ENCODE assay signal across 10 cellular contexts in genomic region chr19:45171211-45171623, GRCh38. TPM values are rescaled to one million over a fixed set of nuclear protein-coding genes. Genes with fewer than 3 reads are reported as not detected.
DNase-seq lines count a peak whose midpoint lies in the region; ATAC-seq and TF ChIP-seq lines count a peak whose summit lies in the region.
"Had no signal": no experiment of that assay in that cellular context is flagged by ENCODE, and none has a peak within 500 bp of the region (broad histone marks: within the 10 kb centered on the region; RNA-seq: fewer than 3 reads in every experiment).

No MANE protein-coding gene starts in this region.

- peaks cover 0 to 9% (median 4%) of the 10 kb centered on the region in 4 donors for H3K4me1 ChIP-seq in Peyer's patch

- H3K27me3 ChIP-seq in Peyer's patch, result no peaks in the 10 kb centered on the region

- peak overlapping the region; percentile 18 for H3K4me3 Mint-ChIP-seq in glutamatergic neuron (ENCODE audit: unreplicated experiment)

- peaks cover 9% of the 10 kb centered on the region for H3K27me3 Mint-ChIP-seq in glutamatergic neuron (ENCODE audit: unreplicated experiment)

- no peak for TF ChIP-seq POLR2A in Peyer's patch (IDR thresholded peaks at IDR 0.05)

- no peaks in the 10 kb centered on the region for H3K36me3 ChIP-seq in Peyer's patch

- H3K27ac ChIP-seq in Peyer's patch, result peak overlapping the region in 3 of 4 donors; percentile 5 to 17 (median 14)

- ATAC-seq in GM18909 (IDR thresholded peaks at IDR 0.05; ENCODE audit: poor library complexity, unreplicated experiment), result no peak

- H3K9me3 ChIP-seq in Peyer's patch, result no peaks in the 10 kb centered on the region

- H3K9me3 Mint-ChIP-seq in glutamatergic neuron (ENCODE audit: unreplicated experiment), result peaks cover 11% of the 10 kb centered on the region

- DNase-seq in Peyer's patch (no peak), glutamatergic neuron (no peak), ACHN (no peak), cerebellar nuclear complex (lab: John Stamatoyannopoulos, UW) (no peak), COR-L47 (lab: John Stamatoyannopoulos, UW) (no peak)
- peak; percentile 55 for DNase-seq in activated T-cell treated with anti-CD3 and anti-CD28 coated beads, Interleukin-2, amount 50 U/mL, for 1 hour
- DNase-seq in stimulated activated CD4-positive, alpha-beta T cell treated with anti-CD3 and anti-CD28 coated beads, Interleukin-4, amount 100 ng/mL, for 24 hours, result peak; percentile 39
- DNase-seq: DMS79, NCI-H69 had no signal

- H3K27ac Mint-ChIP-seq in glutamatergic neuron (ENCODE audit: unreplicated experiment), result peak overlapping the region; percentile 31

- in situ Hi-C loops in ACHN (cut with HindIII; ENCODE audit: low pct_ligation_motif_present, low pct_unique_long_range_greater_than_20kb, low sequenced_read_pairs), result no loop called here

- H3K36me3 Mint-ChIP-seq in glutamatergic neuron (ENCODE audit: unreplicated experiment), result no peaks in the 10 kb centered on the region

- peaks cover 8% of the 10 kb centered on the region for H3K4me1 Mint-ChIP-seq in glutamatergic neuron (ENCODE audit: low read depth, unreplicated experiment)

- no peak for TF ChIP-seq CTCF in Peyer's patch (IDR thresholded peaks at IDR 0.05)
- no peak for TF ChIP-seq CTCF in glutamatergic neuron (IDR thresholded peaks at IDR 0.05; ENCODE audit: partially characterized antibody, unreplicated experiment)

- no peak overlapping the region for H3K4me3 ChIP-seq in Peyer's patch

RNA-seq across cellular contexts. Expression of gene TRAPPC6A, which starts 6.8 kb away (rescaled TPM):
- total RNA-seq in Peyer's patch (10 to 100 TPM; 11.4 to 58.6 (median 21.6) TPM), glutamatergic neuron (ENCODE audit: unreplicated experiment) (31.6 TPM)

RNA-seq across cellular contexts. Expression of gene BLOC1S3, which starts 7.4 kb away (rescaled TPM):
- 10 to 100 TPM in 2 of 4 donors, 1 to 10 TPM in 2; 6.6 to 18.0 (median 10.3) TPM for total RNA-seq in Peyer's patch
- total RNA-seq in glutamatergic neuron (ENCODE audit: unreplicated experiment), result 8.1 TPM

RNA-seq across cellular contexts. Expression of gene NKPD1, which starts 10.4 kb away (rescaled TPM):
- total RNA-seq in Peyer's patch, result under 1 TPM in 2 of 4 donors, not detected in 2; 0.35 to 0.40 TPM
- total RNA-seq in glutamatergic neuron (ENCODE audit: unreplicated experiment), result 1.2 TPM

Comparison
In these comparisons a context has a peak if more than half of its experiments do, and no peak if none do; other contexts are left out.
1. DNase-seq: peak in activated T-cell treated with anti-CD3 and anti-CD28 coated beads, Interleukin-2, amount 50 U/mL, for 1 hour (single experiment) and stimulated activated CD4-positive, alpha-beta T cell treated with anti-CD3 and anti-CD28 coated beads, Interleukin-4, amount 100 ng/mL, for 24 hours (single experiment); none in Peyer's patch (0 of 3), glutamatergic neuron (single experiment), ACHN (single experiment), cerebellar nuclear complex (0 of 2) and COR-L47 (single experiment).